Comparison of ENCODE assay signal across 9 cellular contexts in the genomic region with DNA sequence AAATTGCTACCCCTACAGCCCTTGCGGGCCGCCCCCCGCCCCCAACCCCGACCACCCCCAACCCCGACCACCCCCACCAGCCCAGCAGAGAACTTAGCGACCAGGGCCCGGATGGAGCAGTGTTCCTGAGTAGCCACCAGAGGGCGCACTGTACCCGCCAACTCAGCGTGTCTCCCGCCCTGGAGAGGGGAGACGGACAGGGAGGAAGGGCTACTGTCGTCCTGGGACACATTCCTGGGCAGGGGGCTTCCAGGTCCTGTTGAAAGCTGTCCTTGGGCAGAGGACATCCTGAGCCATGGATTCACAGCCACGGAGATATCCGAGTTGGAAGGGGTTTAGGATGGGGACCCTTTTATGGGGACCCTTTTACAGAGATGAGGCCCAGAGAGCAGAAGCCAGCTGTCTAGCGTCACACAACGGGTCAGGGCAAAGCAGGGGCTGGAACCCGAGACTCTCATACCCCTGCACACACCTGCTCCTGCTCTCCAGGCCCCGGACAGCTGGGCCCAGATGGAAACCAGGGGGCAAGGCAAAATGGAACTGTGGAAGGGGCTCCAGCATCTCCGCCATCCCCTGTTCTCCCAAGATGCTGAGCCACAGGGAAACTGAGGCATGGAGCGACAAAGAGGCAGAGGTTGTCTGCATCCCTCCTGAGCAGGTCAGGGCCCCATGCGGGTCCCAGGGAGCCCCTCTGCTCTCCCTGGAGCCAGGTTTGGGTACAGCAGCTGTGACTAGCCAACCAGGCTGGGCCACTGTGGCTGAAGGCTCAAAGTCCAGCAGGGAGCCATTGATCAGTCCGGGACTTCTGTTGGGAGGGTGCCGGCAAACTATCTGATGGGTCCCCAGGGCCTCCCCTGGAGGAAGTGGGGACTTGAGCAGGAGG. TPM values are rescaled to one million over a fixed set of nuclear protein-coding genes. Genes with fewer than 3 reads are reported as not detected.
DNase-seq lines count a peak whose midpoint lies in the region; ATAC-seq and TF ChIP-seq lines count a peak whose summit lies in the region.
"Had no signal": no experiment of that assay in that cellular context is flagged by ENCODE, and none has a peak within 500 bp of the region (broad histone marks: within the 10 kb centered on the region; RNA-seq: fewer than 3 reads in every experiment).

No MANE protein-coding gene starts in this region.

- H3K27me3 ChIP-seq in lung (ENCODE audit: control insufficient read depth, insufficient read depth): no peaks in the 10 kb centered on the region

- no peak overlapping the region for H3K4me3 ChIP-seq in lung

- no peak overlapping the region for H3K27ac ChIP-seq in lung (ENCODE audit: low read depth in 1 of 2, low read length in 1 of 2)

- peak; percentile 55 for ATAC-seq in HG02642 (IDR thresholded peaks at IDR 0.05; ENCODE audit: poor library complexity, unreplicated experiment)
- ATAC-seq in lung (ENCODE audit: insufficient read depth, low FRiP score): peak; percentile 76
- no peak for ATAC-seq in GM21367 (IDR thresholded peaks at IDR 0.05; ENCODE audit: unreplicated experiment)

- no peaks in the 10 kb centered on the region for H3K36me3 ChIP-seq in lung (ENCODE audit: control insufficient read depth in 2 of 2, insufficient read depth in 2 of 2, low read length in 2 of 2)

- H3K4me1 ChIP-seq in lung (ENCODE audit: control insufficient read depth in 2 of 2, insufficient read depth in 2 of 2, low read length in 2 of 2): peaks cover 0 to 2% of the 10 kb centered on the region in 2 donors

- no peaks in the 10 kb centered on the region for H3K9me3 ChIP-seq in lung (ENCODE audit: control insufficient read depth in 2 of 2, insufficient read depth in 1 of 2, low read length in 1 of 2)

- DNase-seq in DMS114 treated with DMSO at 0.1 percent for 48 hours (lab: John Stamatoyannopoulos, UW; ENCODE audit: unreplicated experiment) (peak; percentile 59), NCI-H446 treated with DMSO at 0.1 percent for 48 hours (lab: John Stamatoyannopoulos, UW) (peak; percentile 45), dermis blood vessel endothelial cell (peak; percentile 78), lung (ENCODE audit: low spot score) (peak; percentile 66)
- DNase-seq in activated CD4-positive, alpha-beta T cell treated with anti-CD3 and anti-CD28 coated beads, Interleukin-2, amount 50 U/mL, for 4 hours: peak; percentile 61 to 63
- DNase-seq in stimulated activated CD8-positive, alpha-beta memory T cell treated with anti-CD3 and anti-CD28 coated beads, Interleukin-15, amount 100 ng/mL, for 4 hours (ENCODE audit: low read depth in 2 of 2): peak; percentile 36 to 37

- TF ChIP-seq CTCF in lung (IDR thresholded peaks at IDR 0.05; ENCODE audit: control extremely low read depth, extremely low read depth): peak; percentile 82

- 17 to 18% methylated on average over 23 to 24 of the region's 24 CpGs for WGBS in lung, 2 donors

RNA-seq across cellular contexts. Expression of gene LAPTM5, which starts 25.0 kb away (rescaled TPM):
- total RNA-seq in dermis blood vessel endothelial cell: 23.1 and 39.9 TPM in 2 replicates
- total RNA-seq in lung: 100 to 1,000 TPM in 1 of 2 donors, 10 to 100 TPM in 1; 58.7 to 310 TPM
- 100 to 1,000 TPM; 232 to 653 TPM for polyA plus RNA-seq in lung

RNA-seq across cellular contexts. Expression of gene MATN1, which starts 59.2 kb away (rescaled TPM):
- 0.17 TPM in 1 of 2 replicates, not detected in the other for total RNA-seq in dermis blood vessel endothelial cell
- total RNA-seq in lung: under 1 TPM; 0.15 to 0.57 TPM
- polyA plus RNA-seq in lung: under 1 TPM; 0.15 to 0.18 TPM
- total RNA-seq: T-helper 1 cell treated with Interleukin-12 subunit alpha and Interleukin-12 subunit beta and Interleukin-4 antibody, amounts not matched to agents 30 ng/mL and 1 ng/mL, for 36 hours had no signal
